4 cellular contexts compared by ENCODE assay signal in the genomic region with DNA sequence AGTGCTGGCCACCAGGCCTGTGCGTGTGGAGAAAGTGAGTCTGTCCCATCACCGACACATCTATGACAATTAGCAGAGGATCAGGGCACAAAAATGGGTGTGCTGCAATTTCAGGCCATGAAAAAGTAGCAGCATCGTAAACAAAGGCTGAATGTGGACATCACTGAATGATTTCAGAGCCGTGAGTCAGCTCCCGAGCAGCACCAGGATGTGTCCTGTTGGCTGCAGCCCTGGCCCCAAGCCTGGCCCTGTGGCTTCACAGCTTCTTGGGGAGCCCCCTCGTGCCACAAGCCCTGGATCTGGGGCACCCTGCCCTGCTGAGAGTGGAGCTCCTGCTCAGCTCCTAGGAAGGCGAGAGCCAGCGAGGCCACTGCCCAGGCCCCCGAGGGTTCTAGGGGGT. TPM values are rescaled to one million over a fixed set of nuclear protein-coding genes. Genes with fewer than 3 reads are reported as not detected.
"Had no signal": no experiment of that assay in that cellular context is flagged by ENCODE, and none has a peak within 500 bp of the region (broad histone marks: within the 10 kb centered on the region; RNA-seq: fewer than 3 reads in every experiment).

No MANE protein-coding gene starts in this region.

RNA-seq across cellular contexts. Expression of gene PRODH, which starts 20.5 kb away (rescaled TPM):
- total RNA-seq: dermis microvascular lymphatic vessel endothelial cell, fibroblast of lung, fibroblast of villous mesenchyme, glomerular endothelial cell had no signal
